13 cellular contexts compared by ENCODE assay signal in genomic region chr11:78379039-78379670, GRCh38. TPM values are rescaled to one million over a fixed set of nuclear protein-coding genes. Genes with fewer than 3 reads are reported as not detected.
DNase-seq lines count a peak whose midpoint lies in the region; ATAC-seq and TF ChIP-seq lines count a peak whose summit lies in the region.
"Had no signal": no experiment of that assay in that cellular context is flagged by ENCODE, and none has a peak within 500 bp of the region (broad histone marks: within the 10 kb centered on the region; RNA-seq: fewer than 3 reads in every experiment).

No MANE protein-coding gene starts in this region.

- POLR2A ChIA-PET in SK-N-SH (lab: Yijun Ruan, JAX): no interaction called here

- peak; percentile 30 for DNase-seq in AG10803 (ENCODE audit: low read depth)
- DNase-seq in GM13976 (ENCODE audit: low spot score): peak; percentile 27
- no peak for DNase-seq in T-helper 2 cell treated with Interferon-gamma antibody and Interleukin-4, amounts not matched to agents 5 μg/mL and 100 μg/mL, for 36 hours (ENCODE audit: low spot score)
- no peak for DNase-seq in memory B cell (ENCODE audit: low spot score in 2 of 2)
- no peak for DNase-seq in DMS153 treated with DMSO at 0.1 percent for 48 hours (lab: John Stamatoyannopoulos, UW; ENCODE audit: unreplicated experiment)
- no peak for DNase-seq in SK-N-SH
- DNase-seq in occipital lobe (lab: John Stamatoyannopoulos, UW): no peak
- DNase-seq: CD8-positive, alpha-beta T cell; NCI-H146; stimulated activated CD4-positive, alpha-beta T cell treated with anti-CD3 and anti-CD28 coated beads, Interleukin-2, amount 100 ng/mL, for 24 hours had no signal

- CTCF ChIA-PET in SK-N-SH (lab: Yijun Ruan, JAX): interaction anchor here (0.6 kb wide), 2 partner anchors 18 to 20 kb away, joined by 3 read pairs; no protein-coding TSS in a partner anchor

- H4K20me1 ChIP-seq in SK-N-SH (ENCODE audit: insufficient read depth): no peaks in the 10 kb centered on the region

- H3F3A ChIP-seq in SK-N-SH (replicated peaks; ENCODE audit: insufficient read depth): no peaks in the 10 kb centered on the region

- H3K4me3 ChIP-seq in AG10803 (ENCODE audit: low read length): no peak overlapping the region
- H3K4me3 ChIP-seq in SK-N-SH (ENCODE audit: low read depth in 2 of 2, low read length in 1 of 2): no peak overlapping the region
- H3K4me3 ChIP-seq: esophagus muscularis mucosa had no signal

- H2AFZ ChIP-seq in SK-N-SH (ENCODE audit: low read depth): no peak overlapping the region

- ATAC-seq in memory B cell (ENCODE audit: low read depth) (peak; percentile 59), HG03354 (IDR thresholded peaks at IDR 0.05; ENCODE audit: poor library complexity, severe bottlenecking, unreplicated experiment) (no peak)
- ATAC-seq: CD8-positive, alpha-beta T cell; natural killer cell treated with Interleukin-12 subunit alpha and Interleukin-12 subunit beta and Interleukin-15 and Interleukin-18, amount 100 ng/mL, for 72 hours had no signal

- in situ Hi-C loops in GM13976 (cut with MboI; ENCODE audit: low sequenced_read_pairs, unreplicated experiment): no loop called here

- H3K9me2 ChIP-seq in SK-N-SH: no peaks in the 10 kb centered on the region

- no peak overlapping the region for H3K9ac ChIP-seq in SK-N-SH

- H3K36me3 ChIP-seq in SK-N-SH (replicated peaks in 1 of 2; ENCODE audit: control insufficient read depth in 1 of 2, insufficient read depth in 2 of 2, low read length in 1 of 2): peaks cover 0 to 2% of the 10 kb centered on the region in 2 experiments
- H3K36me3 ChIP-seq: esophagus muscularis mucosa had no signal

- H3K27me3 Mint-ChIP-seq in T-helper 2 cell treated with Interferon-gamma antibody and Interleukin-4, amounts not matched to agents 5 μg/mL and 100 μg/mL, for 36 hours (ENCODE audit: low read depth): no peaks in the 10 kb centered on the region
- H3K27me3 Mint-ChIP-seq in memory B cell: no peaks in the 10 kb centered on the region

- H3K36me3 Mint-ChIP-seq in T-helper 2 cell treated with Interferon-gamma antibody and Interleukin-4, amounts not matched to agents 5 μg/mL and 100 μg/mL, for 36 hours (ENCODE audit: low read depth): peaks cover 81% of the 10 kb centered on the region
- peaks cover 15% of the 10 kb centered on the region for H3K36me3 Mint-ChIP-seq in memory B cell
- H3K36me3 Mint-ChIP-seq: CD8-positive, alpha-beta T cell; natural killer cell treated with Interleukin-12 subunit alpha and Interleukin-12 subunit beta and Interleukin-15 and Interleukin-18, amount 100 ng/mL, for 72 hours had no signal

- peaks cover 11% of the 10 kb centered on the region; the same call in 1 of the 2 replicates for H3K79me2 ChIP-seq in SK-N-SH (ENCODE audit: insufficient read depth)

- peak overlapping the region; percentile 82 for H3K27ac Mint-ChIP-seq in T-helper 2 cell treated with Interferon-gamma antibody and Interleukin-4, amounts not matched to agents 5 μg/mL and 100 μg/mL, for 36 hours
- H3K27ac Mint-ChIP-seq in memory B cell: no peak overlapping the region
- H3K27ac Mint-ChIP-seq: CD8-positive, alpha-beta T cell; natural killer cell treated with Interleukin-12 subunit alpha and Interleukin-12 subunit beta and Interleukin-15 and Interleukin-18, amount 100 ng/mL, for 72 hours had no signal

- WGBS in SK-N-SH (ENCODE audit: low lambda C conversion rate): 88% methylated on average over 3 of the region's 3 CpGs

- no peak for TF ChIP-seq EP300 in SK-N-SH (IDR thresholded peaks at IDR 0.05; ENCODE audit: borderline replicate concordance in 1 of 2, low read depth in 1 of 2, low read length in 1 of 2)

- H3K4me1 Mint-ChIP-seq in T-helper 2 cell treated with Interferon-gamma antibody and Interleukin-4, amounts not matched to agents 5 μg/mL and 100 μg/mL, for 36 hours (ENCODE audit: low read depth): peaks cover 59% of the 10 kb centered on the region
- peaks cover 33% of the 10 kb centered on the region for H3K4me1 Mint-ChIP-seq in memory B cell

- no peak for TF ChIP-seq CTCF in AG10803 (conservative IDR thresholded peaks at IDR 0.05; ENCODE audit: low read length)
- TF ChIP-seq CTCF in GM13976 (IDR thresholded peaks at IDR 0.05; ENCODE audit: borderline replicate concordance, control extremely low read depth, extremely low read depth, insufficient read depth, missing control alignments): no peak
- TF ChIP-seq CTCF in SK-N-SH (IDR thresholded peaks at IDR 0.05): no peak

- H3K4me2 ChIP-seq in SK-N-SH: no peak overlapping the region

- no peaks in the 10 kb centered on the region for H3K27me3 ChIP-seq in SK-N-SH (ENCODE audit: insufficient read depth)
- H3K27me3 ChIP-seq: esophagus muscularis mucosa had no signal

- no peaks in the 10 kb centered on the region for H3K9me3 ChIP-seq in SK-N-SH

- TF ChIP-seq RAD21 in SK-N-SH (IDR thresholded peaks at IDR 0.05; ENCODE audit: low read length): no peak

- H3K4me3 Mint-ChIP-seq in T-helper 2 cell treated with Interferon-gamma antibody and Interleukin-4, amounts not matched to agents 5 μg/mL and 100 μg/mL, for 36 hours: peak overlapping the region; percentile 73
- no peak overlapping the region for H3K4me3 Mint-ChIP-seq in memory B cell
- H3K4me3 Mint-ChIP-seq: CD8-positive, alpha-beta T cell; natural killer cell treated with Interleukin-12 subunit alpha and Interleukin-12 subunit beta and Interleukin-15 and Interleukin-18, amount 100 ng/mL, for 72 hours had no signal

- no peak overlapping the region; a peak in 1 of 4 replicates for H3K27ac ChIP-seq in SK-N-SH (ENCODE audit: low read depth in 2 of 2, low read length in 1 of 2)
- H3K27ac ChIP-seq: esophagus muscularis mucosa had no signal

- peaks cover 5 to 10% of the 10 kb centered on the region in 2 experiments; a peak in 3 of 4 replicates for H3K4me1 ChIP-seq in SK-N-SH (ENCODE audit: control insufficient read depth in 1 of 2, insufficient read depth in 2 of 2, low read depth in 1 of 2, low read length in 1 of 2)

- peaks cover 39% of the 10 kb centered on the region for H3K9me3 Mint-ChIP-seq in T-helper 2 cell treated with Interferon-gamma antibody and Interleukin-4, amounts not matched to agents 5 μg/mL and 100 μg/mL, for 36 hours
- H3K9me3 Mint-ChIP-seq in memory B cell: no peaks in the 10 kb centered on the region
- H3K9me3 Mint-ChIP-seq: CD8-positive, alpha-beta T cell; natural killer cell treated with Interleukin-12 subunit alpha and Interleukin-12 subunit beta and Interleukin-15 and Interleukin-18, amount 100 ng/mL, for 72 hours had no signal

TF ChIP-seq in SK-N-SH, 30 proteins besides CTCF, POLR2A, EP300 and RAD21:
- TF ChIP-seq RCOR1 (IDR thresholded peaks at IDR 0.05; ENCODE audit: low read length) (no peak), POLR2AphosphoS5 (IDR thresholded peaks at IDR 0.05; ENCODE audit: low read depth, low read length) (no peak)

RNA-seq across cellular contexts. Expression of gene GAB2, which starts 38.5 kb away (rescaled TPM):
- polyA plus RNA-seq in SK-N-SH (2012; rRNA removed): 5.6 and 6.0 TPM in 2 replicates
- 4.1 and 5.4 TPM in 2 replicates for polyA plus RNA-seq in SK-N-SH (2012; cell fraction: cytosol; rRNA removed)
- 8.6 and 9.0 TPM in 2 replicates for polyA plus RNA-seq in SK-N-SH (2012; cell fraction: nucleus; rRNA removed)
- total RNA-seq in occipital lobe: 23.1 TPM

Comparison
In these comparisons a context has a peak if more than half of its experiments do, and no peak if none do; other contexts are left out.
1. DNase-seq: peak in AG10803 (single experiment) and GM13976 (single experiment); none in T-helper 2 cell treated with Interferon-gamma antibody and Interleukin-4, amounts not matched to agents 5 μg/mL and 100 μg/mL, for 36 hours (single experiment), memory B cell (0 of 2), DMS153 treated with DMSO at 0.1 percent for 48 hours (single experiment), SK-N-SH (single experiment) and occipital lobe (single experiment).